In the genomic region with DNA sequence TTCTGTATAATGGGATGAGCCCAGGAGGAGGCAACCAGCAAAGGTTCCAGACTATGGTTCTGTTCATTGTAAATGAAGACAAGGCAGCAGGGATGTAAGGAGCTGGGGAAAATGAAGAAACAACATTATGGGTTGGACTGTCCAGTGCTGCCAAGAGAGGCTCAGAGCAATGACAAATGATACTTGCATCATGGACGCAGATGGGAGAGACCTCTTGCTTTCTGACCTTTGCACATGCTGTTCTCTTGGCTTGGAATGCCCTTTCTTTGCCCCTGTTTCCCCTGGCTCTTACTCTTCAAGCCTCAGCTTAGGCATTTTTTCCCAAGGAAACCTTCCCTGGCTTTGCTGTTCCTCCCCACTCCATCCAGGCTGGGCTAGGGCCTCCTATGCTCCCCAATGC, we compare ENCODE assay signal across 1 cellular context.
TF ChIP-seq lines count a peak whose summit lies in the region.

No MANE protein-coding gene starts in this region.

TF ChIP-seq in WTC11, 78 proteins besides CTCF, POLR2A, EP300 and RAD21 (continued from another document):
- TF ChIP-seq, protein P1, sequence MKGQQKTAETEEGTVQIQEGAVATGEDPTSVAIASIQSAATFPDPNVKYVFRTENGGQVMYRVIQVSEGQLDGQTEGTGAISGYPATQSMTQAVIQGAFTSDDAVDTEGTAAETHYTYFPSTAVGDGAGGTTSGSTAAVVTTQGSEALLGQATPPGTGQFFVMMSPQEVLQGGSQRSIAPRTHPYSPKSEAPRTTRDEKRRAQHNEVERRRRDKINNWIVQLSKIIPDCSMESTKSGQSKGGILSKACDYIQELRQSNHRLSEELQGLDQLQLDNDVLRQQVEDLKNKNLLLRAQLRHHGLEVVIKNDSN (CRISPR knock-in tag; IDR thresholded peaks at IDR 0.05): no peak
- TF ChIP-seq NR2C2 (CRISPR knock-in tag; IDR thresholded peaks at IDR 0.05): no peak
